8 cellular contexts compared by ENCODE assay signal in genomic region chr15:66707310-66708160, GRCh38. TPM values are rescaled to one million over a fixed set of nuclear protein-coding genes. Genes with fewer than 3 reads are reported as not detected.
DNase-seq lines count a peak whose midpoint lies in the region; ATAC-seq and TF ChIP-seq lines count a peak whose summit lies in the region.

No MANE protein-coding gene starts in this region.

- no peaks in the 10 kb centered on the region for H3K27me3 ChIP-seq in adipocyte (replicated peaks; ENCODE audit: control insufficient read depth, insufficient read depth, low read length)
- no peaks in the 10 kb centered on the region for H3K27me3 ChIP-seq in kidney epithelial cell (ENCODE audit: control insufficient read depth, insufficient read depth, low read length)

- peak overlapping the region; percentile 100 for H3K9ac ChIP-seq in adipocyte (ENCODE audit: low read length)

- H3K36me3 ChIP-seq in adipocyte (ENCODE audit: control insufficient read depth, insufficient read depth, low read length, severe bottlenecking) (peaks cover 37% of the 10 kb centered on the region), kidney epithelial cell (ENCODE audit: control insufficient read depth, insufficient read depth, low read length) (no peaks in the 10 kb centered on the region), urinary bladder (ENCODE audit: insufficient read depth) (no peaks in the 10 kb centered on the region)

- no peak overlapping the region for H3K27ac ChIP-seq in urinary bladder (ENCODE audit: low read depth)

- H3K4me1 ChIP-seq in adipocyte (ENCODE audit: control insufficient read depth, insufficient read depth, low read length) (peaks cover 70% of the 10 kb centered on the region), urinary bladder (ENCODE audit: insufficient read depth) (no peaks in the 10 kb centered on the region)

- WGBS in urinary bladder = 22% methylated on average over 16 of the region's 16 CpGs

- H3K9me3 ChIP-seq in adipocyte (ENCODE audit: control insufficient read depth, low read length) = no peaks in the 10 kb centered on the region

- DNase-seq in NCI-H2029 (lab: John Stamatoyannopoulos, UW) = peak; percentile 7
- DNase-seq in NCI-H2029 treated with DMSO at 0.1 percent for 48 hours (lab: John Stamatoyannopoulos, UW) = no peak
- DNase-seq in adipocyte (ENCODE audit: low read depth) = peak; percentile 67
- no peak for DNase-seq in kidney epithelial cell (ENCODE audit: low read depth)
- DNase-seq in LoVo (ENCODE audit: low spot score) = no peak
- DNase-seq in activated T-cell treated with anti-CD3 and anti-CD28 coated beads, Interleukin-2, amount 50 U/mL, for 1 hour = no peak

- H3K4me3 ChIP-seq in adipocyte (ENCODE audit: low read length) = peak overlapping the region; percentile 92
- no peak overlapping the region for H3K4me3 ChIP-seq in kidney epithelial cell (ENCODE audit: low read depth, low read length)
- peak overlapping the region; percentile 0 for H3K4me3 ChIP-seq in urinary bladder (ENCODE audit: low read depth, low read length)

- ATAC-seq in HG03521 (IDR thresholded peaks at IDR 0.05; ENCODE audit: unreplicated experiment) = no peak

- peak; percentile 55 for TF ChIP-seq CTCF in kidney epithelial cell (IDR thresholded peaks at IDR 0.05; ENCODE audit: insufficient read depth, low read length, poor library complexity, severe bottlenecking)

RNA-seq across cellular contexts. Expression of gene SMAD6, which starts 5.5 kb away (rescaled TPM):
- total RNA-seq in kidney epithelial cell (8.3 and 9.0 TPM in 2 replicates), urinary bladder (31.1 TPM)
- polyA plus RNA-seq in urinary bladder = 20.1 TPM

Comparison
In these comparisons a context has a peak if more than half of its experiments do, and no peak if none do; other contexts are left out.
1. DNase-seq: peak in NCI-H2029 (single experiment) and adipocyte (single experiment); none in NCI-H2029 treated with DMSO at 0.1 percent for 48 hours (single experiment), kidney epithelial cell (single experiment), LoVo (single experiment) and activated T-cell treated with anti-CD3 and anti-CD28 coated beads, Interleukin-2, amount 50 U/mL, for 1 hour (single experiment).